ENCODE assay signal across 21 cellular contexts in genomic region chr7:131800008-131800407, GRCh38.
"Had no signal": no experiment of that assay in that cellular context is flagged by ENCODE, and none has a peak within 500 bp of the region (broad histone marks: within the 10 kb centered on the region; RNA-seq: fewer than 3 reads in every experiment).

No MANE protein-coding gene starts in this region.

- H3K9me3 ChIP-seq: MG63, SJSA1 had no signal

- H3K27me3 ChIP-seq: MG63 had no signal

- DNase-seq: IMR-90, Karpas-422, KG1, MG63, NCI-H1092, NCI-H1105 treated with DMSO at 0.1 percent for 48 hours, NCI-H1417 treated with DMSO at 0.1 percent for 48 hours, NCI-H146, NCI-H187, NCI-H2029, NCI-H2081 treated with DMSO at 0.1 percent for 48 hours, NCI-H2227 treated with DMSO at 0.1 percent for 48 hours, NCI-H524, NCI-H526 treated with DMSO at 0.1 percent for 48 hours, NCI-H748 treated with DMSO at 0.1 percent for 48 hours, Right ventricle myocardium superior, RPMI8226, SIG-M5 had no signal

- ATAC-seq: HepG2 had no signal

- H3K4me1 ChIP-seq: SJSA1 had no signal

- H3K4me3 ChIP-seq: MG63, SJSA1, SK-N-MC had no signal

- H3K36me3 ChIP-seq: MG63, SJSA1 had no signal

- H3K27ac ChIP-seq: SJSA1, SK-N-MC had no signal
